In the genomic region with DNA sequence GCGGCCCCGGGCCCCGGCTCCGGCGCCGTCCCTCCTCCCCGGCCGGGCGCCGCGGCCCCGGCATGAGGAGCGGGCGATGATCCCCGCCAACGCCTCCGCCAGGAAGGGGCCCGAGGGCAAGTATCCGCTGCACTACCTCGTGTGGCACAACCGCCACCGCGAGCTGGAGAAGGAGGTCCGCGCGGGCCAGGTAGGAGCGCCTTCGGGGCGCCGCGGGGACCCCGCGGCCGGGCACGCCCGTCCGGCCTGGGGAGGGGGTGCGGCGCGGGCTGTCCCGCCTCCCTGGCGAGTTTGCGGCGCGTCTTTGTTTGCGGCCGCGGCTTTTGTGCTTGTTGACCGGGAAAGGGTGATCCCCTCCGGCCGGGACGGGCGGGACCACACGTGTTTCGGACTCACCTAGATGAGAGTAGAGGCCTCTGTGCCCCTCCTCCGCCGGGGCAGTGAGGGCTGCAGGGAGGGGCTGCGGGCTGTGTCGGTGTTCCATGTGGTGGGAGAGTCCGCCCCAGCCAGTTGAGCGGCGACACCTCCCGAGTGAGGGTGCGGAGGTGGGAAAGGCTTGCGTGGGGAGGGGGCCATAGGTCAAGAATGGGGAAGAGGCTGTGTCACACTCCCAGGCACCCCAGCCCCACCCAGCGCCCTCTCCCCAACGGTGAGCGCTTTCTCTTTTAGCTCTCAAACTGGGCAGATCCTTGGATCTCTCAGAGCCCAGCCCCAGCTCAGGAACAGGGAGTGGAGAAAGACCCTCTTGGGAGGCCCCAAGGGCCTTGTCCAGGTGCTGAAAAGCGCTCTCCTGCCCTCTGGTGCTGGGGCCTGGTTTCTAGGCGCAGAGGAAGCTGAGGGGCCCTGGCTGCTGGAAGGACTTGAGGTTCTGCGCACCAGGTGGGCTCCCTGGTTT, we compare ENCODE assay signal across 6 cellular contexts. TPM values are rescaled to one million over a fixed set of nuclear protein-coding genes. Genes with fewer than 3 reads are reported as not detected.
DNase-seq lines count a peak whose midpoint lies in the region; ATAC-seq and TF ChIP-seq lines count a peak whose summit lies in the region.

No MANE protein-coding gene starts in this region.

- H3K36me3 ChIP-seq in psoas muscle (ENCODE audit: insufficient read depth in 1 of 2, low read depth in 1 of 2), result no peaks in the 10 kb centered on the region

- H3K27ac ChIP-seq in dorsolateral prefrontal cortex (peak overlapping the region in 56 of 59 donors; percentile 14 to 90 (median 74)), psoas muscle (no peak overlapping the region)

- ATAC-seq in psoas muscle, result no peak
- no peak for ATAC-seq in HG02973 (IDR thresholded peaks at IDR 0.05; ENCODE audit: unreplicated experiment)

- DNase-seq in EH (ENCODE audit: low read depth) (peak; percentile 37), NCI-H2171 treated with DMSO at 0.1 percent for 48 hours (lab: John Stamatoyannopoulos, UW) (peak; percentile 51), dorsolateral prefrontal cortex (peak in 2 of 10 donors; percentile 46 to 49), psoas muscle (no peak), glomerular visceral epithelial cell (ENCODE audit: extremely low spot score) (no peak)

- H3K27me3 ChIP-seq in dorsolateral prefrontal cortex (no peaks in the 10 kb centered on the region), psoas muscle (ENCODE audit: insufficient read depth in 3 of 3, low read length in 2 of 3) (no peaks in the 10 kb centered on the region)

- peak overlapping the region; percentile 50 to 95 (median 79) for H3K4me3 ChIP-seq in dorsolateral prefrontal cortex
- peak overlapping the region; percentile 84 for H3K4me3 ChIP-seq in psoas muscle

- peaks cover 44% of the 10 kb centered on the region for H3K4me1 ChIP-seq in psoas muscle

- intact Hi-C loops in dorsolateral prefrontal cortex (cut with DNase I), result no loop called here
- intact Hi-C loops in psoas muscle (cut with DNase I), result no loop called here

- no peaks in the 10 kb centered on the region for H3K9me3 ChIP-seq in psoas muscle

- peak in 26 of 56 donors; percentile 5 to 35 (median 20) for TF ChIP-seq CTCF in dorsolateral prefrontal cortex (IDR thresholded peaks at IDR 0.05 in 54 of 56, conservative IDR thresholded peaks at IDR 0.05 in 2 of 56; ENCODE audit: low read depth in 1 of 56, partially characterized antibody in 56 of 56)
- peak; percentile 21 for TF ChIP-seq CTCF in psoas muscle (IDR thresholded peaks at IDR 0.05)

- WGBS in psoas muscle, 3 donors, result 7 to 9% (median 9%) methylated on average over 57 to 71 of the region's 71 CpGs

RNA-seq across cellular contexts. Expression of gene ANKRD13B, which starts 0.9 kb away (rescaled TPM):
- total RNA-seq in dorsolateral prefrontal cortex, result 10 to 100 TPM; 34.3 to 82.0 (median 53.1) TPM
- total RNA-seq in psoas muscle, result 10 to 100 TPM in 1 of 4 donors, 1 to 10 TPM in 3; 6.4 to 14.8 (median 6.8) TPM
- 10 to 100 TPM in 1 of 3 donors, 1 to 10 TPM in 2; 5.4 to 10.7 (median 9.7) TPM for polyA plus RNA-seq in psoas muscle

RNA-seq across cellular contexts. Expression of gene GIT1, which starts 4.3 kb away (rescaled TPM):
- total RNA-seq in dorsolateral prefrontal cortex (100 to 1,000 TPM; 110 to 287 (median 170) TPM), psoas muscle (10 to 100 TPM; 26.4 to 39.4 (median 31.5) TPM)
- polyA plus RNA-seq in psoas muscle, result 10 to 100 TPM; 24.3 to 46.0 (median 35.2) TPM

RNA-seq across cellular contexts. Expression of gene TP53I13, which starts 25.3 kb away (rescaled TPM):
- total RNA-seq in dorsolateral prefrontal cortex (10 to 100 TPM; 10.1 to 40.2 (median 20.1) TPM), psoas muscle (10 to 100 TPM; 13.3 to 20.9 (median 17.7) TPM)
- 10 to 100 TPM; 30.6 to 46.1 (median 42.6) TPM for polyA plus RNA-seq in psoas muscle

RNA-seq across cellular contexts. Expression of gene ABHD15, which starts 27.0 kb away (rescaled TPM):
- total RNA-seq in dorsolateral prefrontal cortex, result 1 to 10 TPM; 1.9 to 8.0 (median 4.2) TPM
- 1 to 10 TPM; 2.3 to 2.8 (median 2.5) TPM for total RNA-seq in psoas muscle
- 1 to 10 TPM; 1.6 to 7.9 (median 3.1) TPM for polyA plus RNA-seq in psoas muscle

RNA-seq across cellular contexts. Expression of gene CORO6, which starts 28.9 kb away (rescaled TPM):
- total RNA-seq in dorsolateral prefrontal cortex (100 to 1,000 TPM in 23 of 120 experiments, 10 to 100 TPM in 97; 31.5 to 153 (median 80.8) TPM), psoas muscle (100 to 1,000 TPM; 478 to 710 (median 557) TPM)
- polyA plus RNA-seq in psoas muscle, result 100 to 1,000 TPM; 182 to 495 (median 236) TPM

Comparison
In these comparisons a context has a peak if more than half of its experiments do, and no peak if none do; other contexts are left out.
1. DNase-seq: peak in EH (single experiment) and NCI-H2171 treated with DMSO at 0.1 percent for 48 hours (single experiment); none in psoas muscle (0 of 2) and glomerular visceral epithelial cell (single experiment).